7 cellular contexts compared by ENCODE assay signal in the genomic region with DNA sequence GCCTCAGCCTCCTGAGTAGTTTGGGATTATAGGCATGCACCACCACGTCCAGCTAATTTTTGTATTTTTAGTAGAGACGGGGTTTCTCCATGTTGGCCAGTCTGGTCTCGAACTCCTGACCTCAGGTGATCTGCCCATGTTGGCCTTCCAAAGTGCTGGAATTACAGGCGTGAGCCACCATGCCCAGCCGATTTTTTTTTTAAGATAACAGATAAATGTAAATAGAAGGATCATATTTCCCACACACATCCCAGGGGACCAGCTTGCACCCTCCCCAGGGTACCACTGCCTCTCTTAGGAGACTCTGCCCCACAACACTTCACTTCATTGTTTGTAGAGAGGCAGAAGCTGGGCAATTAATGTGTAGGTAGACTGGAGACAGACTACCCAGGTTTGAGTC. TPM values are rescaled to one million over a fixed set of nuclear protein-coding genes. Genes with fewer than 3 reads are reported as not detected.
DNase-seq lines count a peak whose midpoint lies in the region; TF ChIP-seq lines count a peak whose summit lies in the region.
"Not testable (repeated sequence)": the region's sequence is repeated elsewhere in the genome, so short reads cannot be mapped to it uniquely, and the experiment has no call there.

No MANE protein-coding gene starts in this region.

- H3K4me3 Mint-ChIP-seq in activated naive CD4-positive, alpha-beta T cell treated with anti-CD3 and anti-CD28 coated beads for 36 hours: peak overlapping the region; percentile 43
- peak overlapping the region; percentile 94 for H3K4me3 Mint-ChIP-seq in glutamatergic neuron (ENCODE audit: unreplicated experiment)
- peak overlapping the region; percentile 95 for H3K4me3 Mint-ChIP-seq in neural progenitor cell

- not testable (repeated sequence) for H3K27me3 ChIP-seq in DOHH2 (ENCODE audit: control insufficient read depth, low read length); neural progenitor cell

- H3K9ac ChIP-seq in neural progenitor cell: not testable (repeated sequence)

- not testable (repeated sequence) for H3K27me3 Mint-ChIP-seq in activated naive CD4-positive, alpha-beta T cell treated with anti-CD3 and anti-CD28 coated beads for 36 hours (ENCODE audit: low read depth); glutamatergic neuron (ENCODE audit: unreplicated experiment); neural progenitor cell (ENCODE audit: insufficient read depth, low read depth)

- H3K9me3 ChIP-seq in DOHH2 (ENCODE audit: control insufficient read depth, insufficient read depth, low read length); neural progenitor cell (ENCODE audit: low read depth): not testable (repeated sequence)

- not testable (repeated sequence) for H3F3A ChIP-seq in DOHH2 (ENCODE audit: control insufficient read depth, insufficient read depth)
- H3F3A ChIP-seq in neural progenitor cell (ENCODE audit: low read depth): peaks cover 21% of the 10 kb centered on the region

- not testable (repeated sequence) for H2AFZ ChIP-seq in neural progenitor cell (replicated peaks)

- H3K79me2 ChIP-seq in DOHH2 (ENCODE audit: control insufficient read depth, low read length) (peaks cover 10% of the 10 kb centered on the region), neural progenitor cell (ENCODE audit: low read depth) (peaks cover 20% of the 10 kb centered on the region)

- not testable (repeated sequence) for H3K27ac Mint-ChIP-seq in activated naive CD4-positive, alpha-beta T cell treated with anti-CD3 and anti-CD28 coated beads for 36 hours; glutamatergic neuron (ENCODE audit: unreplicated experiment); neural progenitor cell

- not testable (repeated sequence) for H3K36me3 Mint-ChIP-seq in activated naive CD4-positive, alpha-beta T cell treated with anti-CD3 and anti-CD28 coated beads for 36 hours (ENCODE audit: low read depth); glutamatergic neuron (ENCODE audit: unreplicated experiment); neural progenitor cell

- peak overlapping the region; percentile 79 for H3K27ac ChIP-seq in DOHH2 (ENCODE audit: low read depth, low read length)
- H3K27ac ChIP-seq in VCaP: peak overlapping the region; percentile 89; the same call in 1 of the 2 replicates
- not testable (repeated sequence) for H3K27ac ChIP-seq in neural progenitor cell

- intact Hi-C loops in activated naive CD4-positive, alpha-beta T cell treated with anti-CD3 and anti-CD28 coated beads for 36 hours (cut with micrococcal nuclease): loop anchor here (5.0 kb wide), 1 partner anchor 33 kb away; no protein-coding TSS in a partner anchor

- CTCF ChIA-PET in activated naive CD4-positive, alpha-beta T cell treated with anti-CD3 and anti-CD28 coated beads for 36 hours (lab: Charles Lee): not testable (repeated sequence)

- H3K4me1 Mint-ChIP-seq in activated naive CD4-positive, alpha-beta T cell treated with anti-CD3 and anti-CD28 coated beads for 36 hours (ENCODE audit: low read depth); glutamatergic neuron (ENCODE audit: low read depth, unreplicated experiment): not testable (repeated sequence)
- peaks cover 19% of the 10 kb centered on the region for H3K4me1 Mint-ChIP-seq in neural progenitor cell

- DNase-seq in NCI-H1092 treated with DMSO at 0.1 percent for 48 hours (lab: John Stamatoyannopoulos, UW): peak; percentile 35
- DNase-seq in NCI-H526 treated with DMSO at 0.1 percent for 48 hours (lab: John Stamatoyannopoulos, UW): peak; percentile 64
- DNase-seq in activated naive CD4-positive, alpha-beta T cell treated with anti-CD3 and anti-CD28 coated beads for 36 hours; glutamatergic neuron; neural progenitor cell (ENCODE audit: low spot score): not testable (repeated sequence)

- not testable (repeated sequence) for H4K20me1 ChIP-seq in DOHH2 (ENCODE audit: control insufficient read depth, insufficient read depth, low read depth, low read length); neural progenitor cell (ENCODE audit: low read depth)

- H3K9me2 ChIP-seq in DOHH2 (replicated peaks; ENCODE audit: control insufficient read depth, low read length): not testable (repeated sequence)

- not testable (repeated sequence) for TF ChIP-seq CTCF in DOHH2 (IDR thresholded peaks at IDR 0.05; ENCODE audit: low read depth, low read length, poor library complexity, severe bottlenecking); VCaP (conservative IDR thresholded peaks at IDR 0.05); glutamatergic neuron (IDR thresholded peaks at IDR 0.05; ENCODE audit: partially characterized antibody, unreplicated experiment); neural progenitor cell (IDR thresholded peaks at IDR 0.05)

- peak overlapping the region; percentile 87 for H3K4me2 ChIP-seq in DOHH2 (ENCODE audit: low read length)
- H3K4me2 ChIP-seq in neural progenitor cell: not testable (repeated sequence)

- H3K9me3 Mint-ChIP-seq in activated naive CD4-positive, alpha-beta T cell treated with anti-CD3 and anti-CD28 coated beads for 36 hours; glutamatergic neuron (ENCODE audit: unreplicated experiment); neural progenitor cell: not testable (repeated sequence)

- H3K4me3 ChIP-seq in DOHH2 (ENCODE audit: low read length): peak overlapping the region; percentile 83
- not testable (repeated sequence) for H3K4me3 ChIP-seq in neural progenitor cell

- not testable (repeated sequence) for H3K36me3 ChIP-seq in DOHH2 (ENCODE audit: control insufficient read depth, low read length); neural progenitor cell

- peaks cover 18% of the 10 kb centered on the region for H3K4me1 ChIP-seq in DOHH2 (ENCODE audit: control insufficient read depth, low read length)
- H3K4me1 ChIP-seq in neural progenitor cell: not testable (repeated sequence)

RNA-seq across cellular contexts. Expression of gene PRRC2B, which starts 19.2 kb away (rescaled TPM):
- total RNA-seq in activated naive CD4-positive, alpha-beta T cell treated with anti-CD3 and anti-CD28 coated beads for 36 hours: 100 to 1,000 TPM; 157 to 171 TPM
- total RNA-seq in glutamatergic neuron (ENCODE audit: unreplicated experiment) (489 TPM), neural progenitor cell (ENCODE audit: low replicate concordance) (139 and 148 TPM in 2 replicates)

Comparison
In these comparisons a context has a peak if more than half of its experiments do, and no peak if none do; other contexts are left out.
1. H3K4me3 Mint-ChIP-seq: peak in every context shown above with its lines; median percentile 95 in neural progenitor cell; 94 in glutamatergic neuron; 43 in activated naive CD4-positive, alpha-beta T cell treated with anti-CD3 and anti-CD28 coated beads for 36 hours.